35 cellular contexts compared by ENCODE assay signal in the genomic region with DNA sequence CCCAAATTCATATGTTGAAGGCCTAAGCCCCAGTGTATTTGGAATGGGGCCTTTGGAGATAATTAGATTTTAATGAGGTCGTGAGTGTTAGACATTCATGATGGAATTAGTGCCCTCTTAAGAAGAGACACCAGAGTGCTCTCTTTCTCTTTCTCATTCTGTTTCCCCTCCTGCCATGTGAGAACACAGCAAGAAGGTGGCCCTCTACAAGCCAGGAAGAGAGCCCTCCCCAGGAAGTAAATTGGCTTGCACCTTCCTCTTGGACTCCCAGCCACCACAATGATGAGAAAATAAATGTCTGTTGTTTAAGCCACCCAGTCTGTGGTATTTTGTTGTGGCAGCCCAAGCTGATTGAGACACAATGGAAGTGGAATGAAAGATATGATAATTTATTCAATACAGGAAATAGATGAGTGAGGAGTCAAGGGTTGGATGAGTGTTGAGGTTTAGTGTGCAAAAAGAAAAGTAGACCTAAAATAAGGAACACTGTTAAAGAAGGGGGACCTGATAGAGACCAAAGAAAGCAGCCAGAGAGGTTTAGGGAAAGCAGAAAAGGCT.
"Had no signal": no experiment of that assay in that cellular context is flagged by ENCODE, and none has a peak within 500 bp of the region (broad histone marks: within the 10 kb centered on the region; RNA-seq: fewer than 3 reads in every experiment).

No MANE protein-coding gene starts in this region.

- H3K27me3 ChIP-seq: colonic mucosa, dorsolateral prefrontal cortex, gastrocnemius medialis, pancreas, stomach, suprapubic skin, tibial artery had no signal

- H3K27ac Mint-ChIP-seq: activated T-helper 1 cell treated with anti-CD3 and anti-CD28 coated beads, Interleukin-12 subunit alpha, Interleukin-12 subunit beta, Interleukin-2, Interleukin-4 antibody, amounts not matched to agents 30 ng/mL and 10 ng/mL and 1 ng/mL, durations not matched to agents 14 hours and 24 hours and 36 hours; nephron progenitor cell; stimulated activated naive B cell treated with anti-CD40 and anti-IgM and Interleukin-4, amounts not matched to agents 10 μg/mL and 1 μg/mL and 100 μg/mL, for 72 hours; T-helper 1 cell treated with Interleukin-12 subunit alpha and Interleukin-12 subunit beta and Interleukin-4 antibody, amounts not matched to agents 30 μg/mL and 1 μg/mL, for 36 hours had no signal

- H3K9me3 ChIP-seq: colonic mucosa, gastrocnemius medialis, left ventricle myocardium inferior, pancreas, prostate gland, suprapubic skin, tibial artery had no signal

- H3K4me1 Mint-ChIP-seq: activated naive CD4-positive, alpha-beta T cell treated with anti-CD3 and anti-CD28 coated beads, Interleukin-2, amount 10 ng/mL, durations not matched to agents 7 days and 5 days; stimulated activated naive B cell treated with anti-CD40 and anti-IgM and Interleukin-4, amounts not matched to agents 10 μg/mL and 1 μg/mL and 100 μg/mL, for 72 hours had no signal

- H3K4me3 Mint-ChIP-seq: activated naive CD4-positive, alpha-beta T cell treated with anti-CD3 and anti-CD28 coated beads, Interleukin-2, amount 10 ng/mL, durations not matched to agents 7 days and 5 days; activated T-helper 1 cell treated with anti-CD3 and anti-CD28 coated beads, Interleukin-12 subunit alpha, Interleukin-12 subunit beta, Interleukin-2, Interleukin-4 antibody, amounts not matched to agents 30 ng/mL and 10 ng/mL and 1 ng/mL, durations not matched to agents 14 hours and 24 hours and 36 hours; nephron progenitor cell; stimulated activated naive B cell treated with anti-CD40 and anti-IgM and Interleukin-4, amounts not matched to agents 10 μg/mL and 1 μg/mL and 100 μg/mL, for 72 hours; T-helper 1 cell treated with Interleukin-12 subunit alpha and Interleukin-12 subunit beta and Interleukin-4 antibody, amounts not matched to agents 30 μg/mL and 1 μg/mL, for 36 hours had no signal

- ATAC-seq: gastrocnemius medialis; pancreas; sciatic nerve; stimulated activated naive B cell treated with anti-CD40 and anti-IgM and Interleukin-4, amounts not matched to agents 10 μg/mL and 1 μg/mL and 100 μg/mL, for 72 hours had no signal

- H3K4me3 ChIP-seq: colonic mucosa, dorsolateral prefrontal cortex, gastrocnemius medialis, left ventricle myocardium inferior, lung, pancreas, prostate gland, skin epidermis, stomach, suprapubic skin, tibial artery had no signal

- FAIRE-seq: bronchial epithelial cell, pancreas, TTC549 had no signal

- H3K27ac ChIP-seq: colonic mucosa, dorsolateral prefrontal cortex, gastrocnemius medialis, left ventricle myocardium inferior, pancreas, prostate gland, skin epidermis, stomach, suprapubic skin, tibial artery, VCaP had no signal

- H3K36me3 ChIP-seq: colonic mucosa, gastrocnemius medialis, left ventricle myocardium inferior, pancreas, prostate gland, stomach, suprapubic skin, tibial artery had no signal

- H3K4me1 ChIP-seq: colonic mucosa, gastrocnemius medialis, pancreas, prostate gland, stomach, suprapubic skin, tibial artery had no signal

- DNase-seq: activated CD4-positive, alpha-beta T cell treated with anti-CD3 and anti-CD28 coated beads for 4 hours; activated CD4-positive, alpha-beta T cell treated with anti-CD3 and anti-CD28 coated beads, Interleukin-2, amount 50 U/mL, for 4 hours; activated effector memory CD4-positive, alpha-beta T cell treated with anti-CD3 and anti-CD28 coated beads, Interleukin-2, amount 50 U/mL, for 16 hours; activated naive CD4-positive, alpha-beta T cell treated with anti-CD3 and anti-CD28 coated beads, Interleukin-2, amount 10 ng/mL, durations not matched to agents 7 days and 5 days; activated T-cell treated with anti-CD3 and anti-CD28 coated beads for 4 hours; cerebellar nuclear complex; colonic mucosa; dorsolateral prefrontal cortex; effector memory CD4-positive, alpha-beta T cell; erythroblast; gastrocnemius medialis; glutamatergic neuron; islet precursor cell; left ventricle myocardium inferior; mesendoderm; nephron progenitor cell; nucleus accumbens; pancreas; retina; stimulated activated CD4-positive, alpha-beta T cell treated with anti-CD3 and anti-CD28 coated beads, Interleukin-4, amount 100 ng/mL, for 4 hours; stimulated activated CD8-positive, alpha-beta memory T cell treated with anti-CD3 and anti-CD28 coated beads, Interleukin-4, amount 100 ng/mL, for 48 hours; stimulated activated naive B cell treated with anti-CD40 and anti-IgM and Interleukin-4, amounts not matched to agents 10 μg/mL and 1 μg/mL and 100 μg/mL, for 72 hours; stomach; T-helper 9 cell; tibial artery had no signal
